Comparison of ENCODE assay signal across 2 cellular contexts in genomic region chr4:74080351-74080750, GRCh38. TPM values are rescaled to one million over a fixed set of nuclear protein-coding genes. Genes with fewer than 3 reads are reported as not detected.
"Had no signal": no experiment of that assay in that cellular context is flagged by ENCODE, and none has a peak within 500 bp of the region (broad histone marks: within the 10 kb centered on the region; RNA-seq: fewer than 3 reads in every experiment).

No MANE protein-coding gene starts in this region.

RNA-seq across cellular contexts. Expression of gene CXCL2, which starts 18.6 kb away (rescaled TPM):
- total RNA-seq: H7 had no signal

RNA-seq across cellular contexts. Expression of gene CXCL3, which starts 41.9 kb away (rescaled TPM):
- total RNA-seq: GM23248 had no signal
